31 cellular contexts compared by ENCODE assay signal in genomic region chr10:91295346-91295745, GRCh38.
"Had no signal": no experiment of that assay in that cellular context is flagged by ENCODE, and none has a peak within 500 bp of the region (broad histone marks: within the 10 kb centered on the region; RNA-seq: fewer than 3 reads in every experiment).

No MANE protein-coding gene starts in this region.

- H3K27ac Mint-ChIP-seq: immature natural killer cell; naive thymus-derived CD8-positive, alpha-beta T cell; nephron; stimulated activated effector memory CD8-positive, alpha-beta T cell treated with anti-CD3 and anti-CD28 coated beads, Interleukin-12 subunit alpha, Interleukin-12 subunit beta, amount 100 ng/mL, for 72 hours; stimulated activated naive CD8-positive, alpha-beta T cell treated with anti-CD3 and anti-CD28 coated beads, Interleukin-15, Interleukin-2, amounts not matched to agents 100 ng/mL and 50 ng/mL, for 24 hours had no signal

- H3K27ac ChIP-seq: left lung, lower lobe of right lung, pancreas, prostate gland, skin epidermis, spleen, suprapubic skin, thoracic aorta, tibial artery, upper lobe of right lung had no signal

- H3K36me3 Mint-ChIP-seq: immature natural killer cell; naive thymus-derived CD8-positive, alpha-beta T cell; stimulated activated effector memory CD8-positive, alpha-beta T cell treated with anti-CD3 and anti-CD28 coated beads, Interleukin-12 subunit alpha, Interleukin-12 subunit beta, amount 100 ng/mL, for 72 hours had no signal

- H3K4me1 ChIP-seq: pancreas, prostate gland had no signal

- H3K27me3 ChIP-seq: left lung, pancreas, suprapubic skin, tibial artery, upper lobe of right lung had no signal

- H3K4me3 Mint-ChIP-seq: immature natural killer cell; naive thymus-derived CD8-positive, alpha-beta T cell; nephron; neural crest cell; stimulated activated effector memory CD8-positive, alpha-beta T cell treated with anti-CD3 and anti-CD28 coated beads, Interleukin-12 subunit alpha, Interleukin-12 subunit beta, amount 100 ng/mL, for 72 hours; stimulated activated naive CD8-positive, alpha-beta T cell treated with anti-CD3 and anti-CD28 coated beads, Interleukin-15, Interleukin-2, amounts not matched to agents 100 ng/mL and 50 ng/mL, for 24 hours had no signal

- H3K4me3 ChIP-seq: left lung, lower lobe of right lung, pancreas, prostate gland, skin epidermis, spleen, suprapubic skin, thoracic aorta, tibial artery, upper lobe of right lung had no signal

- H3K9me3 Mint-ChIP-seq: immature natural killer cell; naive thymus-derived CD8-positive, alpha-beta T cell; nephron; neural crest cell; stimulated activated effector memory CD8-positive, alpha-beta T cell treated with anti-CD3 and anti-CD28 coated beads, Interleukin-12 subunit alpha, Interleukin-12 subunit beta, amount 100 ng/mL, for 72 hours; stimulated activated naive CD8-positive, alpha-beta T cell treated with anti-CD3 and anti-CD28 coated beads, Interleukin-15, Interleukin-2, amounts not matched to agents 100 ng/mL and 50 ng/mL, for 24 hours had no signal

- H3K36me3 ChIP-seq: left lung, lower lobe of right lung, pancreas, prostate gland, spleen, suprapubic skin, thoracic aorta, tibial artery, upper lobe of right lung had no signal

- ATAC-seq: left lung; lower lobe of right lung; naive thymus-derived CD8-positive, alpha-beta T cell; pancreas; right cardiac atrium; sciatic nerve; stimulated activated effector memory CD8-positive, alpha-beta T cell treated with anti-CD3 and anti-CD28 coated beads, Interleukin-12 subunit alpha, Interleukin-12 subunit beta, amount 100 ng/mL, for 72 hours; upper lobe of right lung had no signal

- DNase-seq: hypothalamus; immature natural killer cell; kidney; left colon; left lung; lower lobe of right lung; mammary epithelial cell; mesenchymal stem cell; naive thymus-derived CD8-positive, alpha-beta T cell; nucleus accumbens; pancreas; posterior cingulate gyrus; retina; right cardiac atrium; spleen; stimulated activated CD4-positive, alpha-beta T cell treated with anti-CD3 and anti-CD28 coated beads, Interleukin-4, amount 100 ng/mL, for 24 hours; stimulated activated naive CD4-positive, alpha-beta T cell; tibial artery; trophoblast cell; upper lobe of right lung had no signal

- H3K9me3 ChIP-seq: left lung, lower lobe of right lung, pancreas, prostate gland, spleen, suprapubic skin, thoracic aorta, tibial artery, upper lobe of right lung had no signal

- FAIRE-seq: islet of Langerhans, kidney, pancreas, urothelium cell line had no signal
